ENCODE assay signal across 1 cellular context in genomic region chr16:57244767-57245471, GRCh38.
TF ChIP-seq lines count a peak whose summit lies in the region.

Gene ARL2BP, plus strand, starts transcription at chr16:57245259. Its CDS starts 109 bp downstream, at chr16:57245368.

TF ChIP-seq in HepG2, 621 proteins besides CTCF, POLR2A, EP300 and RAD21 (continued from another document and continues in another):
- TF ChIP-seq CBX1 (IDR thresholded peaks at IDR 0.05; ENCODE audit: low read depth) (peak; percentile 20), TBX3 (IDR thresholded peaks at IDR 0.05; ENCODE audit: borderline replicate concordance) (no peak), NR2F1 (CRISPR knock-in tag; IDR thresholded peaks at IDR 0.05) (peak; percentile 50 to 54; a peak in 3 of 4 replicates), NR3C1 (CRISPR knock-in tag; IDR thresholded peaks at IDR 0.05) (no peak), ZBTB21 (CRISPR knock-in tag; IDR thresholded peaks at IDR 0.05) (0 out of 2 replicates have a peak, but pooled peaks have one; percentile 57), ZNF703 (CRISPR knock-in tag; IDR thresholded peaks at IDR 0.05; ENCODE audit: borderline replicate concordance) (no peak), HCFC1 (IDR thresholded peaks at IDR 0.05; ENCODE audit: low read depth, low read length) (no peak; the same call in 1 of the 2 replicates), FOXO4 (CRISPR knock-in tag; conservative IDR thresholded peaks at IDR 0.05) (no peak), MLLT10 (CRISPR knock-in tag; IDR thresholded peaks at IDR 0.05) (no peak), IRF9 (CRISPR knock-in tag; IDR thresholded peaks at IDR 0.05; ENCODE audit: borderline replicate concordance) (peak; percentile 80; the same call in 1 of the 2 replicates), ZNF460 (CRISPR knock-in tag; IDR thresholded peaks at IDR 0.05; ENCODE audit: borderline replicate concordance) (no peak), PLSCR1 (CRISPR knock-in tag; IDR thresholded peaks at IDR 0.05; ENCODE audit: borderline replicate concordance) (no peak), ZNF30 (CRISPR knock-in tag; IDR thresholded peaks at IDR 0.05) (no peak), FOXP4 (CRISPR knock-in tag; IDR thresholded peaks at IDR 0.05) (peak; percentile 6; the same call in 1 of the 2 replicates), SRSF9 (IDR thresholded peaks at IDR 0.05; ENCODE audit: borderline replicate concordance, insufficient read depth, low read depth, low read length, poor library complexity, severe bottlenecking) (no peak), PITX1 (CRISPR knock-in tag; IDR thresholded peaks at IDR 0.05) (no peak), ZNF747 (CRISPR knock-in tag; IDR thresholded peaks at IDR 0.05; ENCODE audit: borderline replicate concordance) (peak; percentile 78), MLX (CRISPR knock-in tag; IDR thresholded peaks at IDR 0.05) (no peak; the same call in 1 of the 2 replicates), HHEX (CRISPR knock-in tag; IDR thresholded peaks at IDR 0.05) (no peak), REXO4 (CRISPR knock-in tag; IDR thresholded peaks at IDR 0.05; ENCODE audit: borderline replicate concordance) (no peak; the same call in 1 of the 2 replicates), MTERF4 (CRISPR knock-in tag; IDR thresholded peaks at IDR 0.05) (peak; percentile 37; the same call in 1 of the 2 replicates), ZNF614 (CRISPR knock-in tag; IDR thresholded peaks at IDR 0.05; ENCODE audit: borderline replicate concordance) (no peak; the same call in 1 of the 2 replicates), ZNF431 (CRISPR knock-in tag; IDR thresholded peaks at IDR 0.05; ENCODE audit: borderline replicate concordance, low read depth) (peak; percentile 95), PHF20 (CRISPR knock-in tag; IDR thresholded peaks at IDR 0.05) (peak; percentile 71; the same call in 1 of the 2 replicates), ZMYM4 (CRISPR knock-in tag; IDR thresholded peaks at IDR 0.05) (peak; percentile 83), ZNF816 (CRISPR knock-in tag; IDR thresholded peaks at IDR 0.05; ENCODE audit: borderline replicate concordance) (peak; percentile 56; the same call in 1 of the 2 replicates), ZNF569 (CRISPR knock-in tag; IDR thresholded peaks at IDR 0.05; ENCODE audit: borderline replicate concordance) (no peak), NFYB (CRISPR knock-in tag; IDR thresholded peaks at IDR 0.05) (peak; percentile 83), SIX1 (CRISPR knock-in tag; IDR thresholded peaks at IDR 0.05; ENCODE audit: borderline replicate concordance) (no peak), ZSCAN9 (CRISPR knock-in tag; IDR thresholded peaks at IDR 0.05; ENCODE audit: borderline replicate concordance) (peak; percentile 41; the same call in 1 of the 2 replicates), ZNF232 (CRISPR knock-in tag; IDR thresholded peaks at IDR 0.05; ENCODE audit: borderline replicate concordance) (no peak; the same call in none of the 2 replicates), EHMT2 (IDR thresholded peaks at IDR 0.05; ENCODE audit: borderline replicate concordance, low read depth, low read length) (no peak), ZNF10 (CRISPR knock-in tag; IDR thresholded peaks at IDR 0.05; ENCODE audit: borderline replicate concordance, low read depth) (no peak)
- TF ChIP-seq, protein P1, sequence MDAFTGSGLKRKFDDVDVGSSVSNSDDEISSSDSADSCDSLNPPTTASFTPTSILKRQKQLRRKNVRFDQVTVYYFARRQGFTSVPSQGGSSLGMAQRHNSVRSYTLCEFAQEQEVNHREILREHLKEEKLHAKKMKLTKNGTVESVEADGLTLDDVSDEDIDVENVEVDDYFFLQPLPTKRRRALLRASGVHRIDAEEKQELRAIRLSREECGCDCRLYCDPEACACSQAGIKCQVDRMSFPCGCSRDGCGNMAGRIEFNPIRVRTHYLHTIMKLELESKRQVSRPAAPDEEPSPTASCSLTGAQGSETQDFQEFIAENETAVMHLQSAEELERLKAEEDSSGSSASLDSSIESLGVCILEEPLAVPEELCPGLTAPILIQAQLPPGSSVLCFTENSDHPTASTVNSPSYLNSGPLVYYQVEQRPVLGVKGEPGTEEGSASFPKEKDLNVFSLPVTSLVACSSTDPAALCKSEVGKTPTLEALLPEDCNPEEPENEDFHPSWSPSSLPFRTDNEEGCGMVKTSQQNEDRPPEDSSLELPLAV (CRISPR knock-in tag; conservative IDR thresholded peaks at IDR 0.05; ENCODE audit: low read depth): no peak
- TF ChIP-seq, protein P2, sequence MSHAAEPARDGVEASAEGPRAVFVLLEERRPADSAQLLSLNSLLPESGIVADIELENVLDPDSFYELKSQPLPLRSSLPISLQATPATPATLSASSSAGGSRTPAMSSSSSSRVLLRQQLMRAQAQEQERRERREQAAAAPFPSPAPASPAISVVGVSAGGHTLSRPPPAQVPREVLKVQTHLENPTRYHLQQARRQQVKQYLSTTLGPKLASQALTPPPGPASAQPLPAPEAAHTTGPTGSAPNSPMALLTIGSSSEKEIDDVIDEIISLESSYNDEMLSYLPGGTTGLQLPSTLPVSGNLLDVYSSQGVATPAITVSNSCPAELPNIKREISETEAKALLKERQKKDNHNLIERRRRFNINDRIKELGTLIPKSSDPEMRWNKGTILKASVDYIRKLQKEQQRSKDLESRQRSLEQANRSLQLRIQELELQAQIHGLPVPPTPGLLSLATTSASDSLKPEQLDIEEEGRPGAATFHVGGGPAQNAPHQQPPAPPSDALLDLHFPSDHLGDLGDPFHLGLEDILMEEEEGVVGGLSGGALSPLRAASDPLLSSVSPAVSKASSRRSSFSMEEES (CRISPR knock-in tag; IDR thresholded peaks at IDR 0.05): 0 out of 2 replicates have a peak, but pooled peaks have one; percentile 18
- TF ChIP-seq, protein P3, sequence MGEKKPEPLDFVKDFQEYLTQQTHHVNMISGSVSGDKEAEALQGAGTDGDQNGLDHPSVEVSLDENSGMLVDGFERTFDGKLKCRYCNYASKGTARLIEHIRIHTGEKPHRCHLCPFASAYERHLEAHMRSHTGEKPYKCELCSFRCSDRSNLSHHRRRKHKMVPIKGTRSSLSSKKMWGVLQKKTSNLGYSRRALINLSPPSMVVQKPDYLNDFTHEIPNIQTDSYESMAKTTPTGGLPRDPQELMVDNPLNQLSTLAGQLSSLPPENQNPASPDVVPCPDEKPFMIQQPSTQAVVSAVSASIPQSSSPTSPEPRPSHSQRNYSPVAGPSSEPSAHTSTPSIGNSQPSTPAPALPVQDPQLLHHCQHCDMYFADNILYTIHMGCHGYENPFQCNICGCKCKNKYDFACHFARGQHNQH (CRISPR knock-in tag; IDR thresholded peaks at IDR 0.05): peak; percentile 62; the same call in 1 of the 2 replicates
- TF ChIP-seq, protein P4, sequence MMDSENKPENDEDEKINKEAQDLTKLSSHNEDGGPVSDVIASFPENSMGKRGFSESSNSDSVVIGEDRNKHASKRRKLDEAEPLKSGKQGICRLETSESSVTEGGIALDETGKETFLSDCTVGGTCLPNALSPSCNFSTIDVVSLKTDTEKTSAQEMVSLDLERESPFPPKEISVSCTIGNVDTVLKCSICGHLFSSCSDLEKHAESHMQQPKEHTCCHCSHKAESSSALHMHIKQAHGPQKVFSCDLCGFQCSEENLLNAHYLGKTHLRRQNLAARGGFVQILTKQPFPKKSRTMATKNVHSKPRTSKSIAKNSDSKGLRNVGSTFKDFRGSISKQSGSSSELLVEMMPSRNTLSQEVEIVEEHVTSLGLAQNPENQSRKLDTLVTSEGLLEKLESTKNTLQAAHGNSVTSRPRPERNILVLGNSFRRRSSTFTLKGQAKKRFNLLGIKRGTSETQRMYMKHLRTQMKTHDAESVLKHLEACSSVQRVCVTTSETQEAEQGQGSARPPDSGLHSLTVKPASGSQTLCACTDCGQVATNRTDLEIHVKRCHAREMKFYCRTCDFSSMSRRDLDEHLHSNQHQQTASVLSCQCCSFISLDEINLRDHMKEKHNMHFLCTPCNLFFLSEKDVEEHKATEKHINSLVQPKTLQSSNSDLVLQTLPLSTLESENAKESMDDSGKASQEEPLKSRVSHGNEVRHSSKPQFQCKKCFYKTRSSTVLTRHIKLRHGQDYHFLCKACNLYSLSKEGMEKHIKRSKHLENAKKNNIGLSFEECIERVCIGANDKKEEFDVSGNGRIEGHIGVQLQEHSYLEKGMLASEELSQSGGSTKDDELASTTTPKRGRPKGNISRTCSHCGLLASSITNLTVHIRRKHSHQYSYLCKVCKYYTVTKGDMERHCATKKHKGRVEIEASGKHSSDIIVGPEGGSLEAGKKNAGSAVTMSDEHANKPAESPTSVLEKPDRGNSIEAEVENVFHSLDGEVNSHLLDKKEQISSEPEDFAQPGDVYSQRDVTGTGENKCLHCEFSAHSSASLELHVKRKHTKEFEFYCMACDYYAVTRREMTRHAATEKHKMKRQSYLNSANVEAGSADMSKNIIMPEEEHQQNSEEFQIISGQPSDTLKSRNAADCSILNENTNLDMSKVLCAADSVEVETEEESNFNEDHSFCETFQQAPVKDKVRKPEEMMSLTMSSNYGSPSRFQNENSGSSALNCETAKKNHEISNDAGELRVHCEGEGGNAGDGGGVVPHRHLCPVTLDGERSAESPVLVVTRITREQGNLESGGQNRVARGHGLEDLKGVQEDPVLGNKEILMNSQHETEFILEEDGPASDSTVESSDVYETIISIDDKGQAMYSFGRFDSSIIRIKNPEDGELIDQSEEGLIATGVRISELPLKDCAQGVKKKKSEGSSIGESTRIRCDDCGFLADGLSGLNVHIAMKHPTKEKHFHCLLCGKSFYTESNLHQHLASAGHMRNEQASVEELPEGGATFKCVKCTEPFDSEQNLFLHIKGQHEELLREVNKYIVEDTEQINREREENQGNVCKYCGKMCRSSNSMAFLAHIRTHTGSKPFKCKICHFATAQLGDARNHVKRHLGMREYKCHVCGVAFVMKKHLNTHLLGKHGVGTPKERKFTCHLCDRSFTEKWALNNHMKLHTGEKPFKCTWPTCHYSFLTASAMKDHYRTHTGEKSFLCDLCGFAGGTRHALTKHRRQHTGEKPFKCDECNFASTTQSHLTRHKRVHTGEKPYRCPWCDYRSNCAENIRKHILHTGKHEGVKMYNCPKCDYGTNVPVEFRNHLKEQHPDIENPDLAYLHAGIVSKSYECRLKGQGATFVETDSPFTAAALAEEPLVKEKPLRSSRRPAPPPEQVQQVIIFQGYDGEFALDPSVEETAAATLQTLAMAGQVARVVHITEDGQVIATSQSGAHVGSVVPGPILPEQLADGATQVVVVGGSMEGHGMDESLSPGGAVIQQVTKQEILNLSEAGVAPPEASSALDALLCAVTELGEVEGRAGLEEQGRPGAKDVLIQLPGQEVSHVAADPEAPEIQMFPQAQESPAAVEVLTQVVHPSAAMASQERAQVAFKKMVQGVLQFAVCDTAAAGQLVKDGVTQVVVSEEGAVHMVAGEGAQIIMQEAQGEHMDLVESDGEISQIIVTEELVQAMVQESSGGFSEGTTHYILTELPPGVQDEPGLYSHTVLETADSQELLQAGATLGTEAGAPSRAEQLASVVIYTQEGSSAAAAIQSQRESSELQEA (CRISPR knock-in tag; IDR thresholded peaks at IDR 0.05; ENCODE audit: not compliant biosample characterization): no peak
